ENCODE assay signal across 29 cellular contexts in the genomic region with DNA sequence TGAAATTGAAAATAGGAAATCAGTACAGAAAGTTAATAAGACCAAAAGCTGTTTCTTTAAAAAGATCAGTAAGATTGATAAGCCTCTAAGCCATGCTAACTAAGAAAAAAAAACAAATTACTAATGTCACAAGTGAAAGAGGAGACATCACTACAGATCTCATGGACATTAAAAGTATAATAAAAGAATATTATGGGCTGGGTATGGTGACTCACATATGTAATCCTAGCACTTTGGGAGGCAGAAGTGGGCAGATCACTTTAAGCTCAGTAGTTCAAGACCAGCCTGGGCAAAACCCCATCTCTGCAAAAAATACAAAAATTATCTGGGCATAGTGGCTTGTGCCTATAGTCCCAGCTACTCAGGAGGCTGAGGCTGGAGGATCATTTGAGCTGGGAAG. TPM values are rescaled to one million over a fixed set of nuclear protein-coding genes. Genes with fewer than 3 reads are reported as not detected.
"Had no signal": no experiment of that assay in that cellular context is flagged by ENCODE, and none has a peak within 500 bp of the region (broad histone marks: within the 10 kb centered on the region; RNA-seq: fewer than 3 reads in every experiment).

No MANE protein-coding gene starts in this region.

- H3K27ac ChIP-seq: adrenal gland, body of pancreas had no signal

- H3K36me3 ChIP-seq: adrenal gland had no signal

- H3K4me1 ChIP-seq: adrenal gland, body of pancreas had no signal

- H3K27me3 ChIP-seq: adrenal gland, body of pancreas had no signal

- H3K4me3 ChIP-seq: adrenal gland, body of pancreas had no signal

- DNase-seq: activated CD4-positive, alpha-beta memory T cell treated with anti-CD3 and anti-CD28 coated beads for 36 hours; activated CD4-positive, alpha-beta T cell treated with anti-CD3 and anti-CD28 coated beads for 36 hours; activated CD4-positive, alpha-beta T cell treated with anti-CD3 and anti-CD28 coated beads, Interleukin-2, amount 10 ng/mL, durations not matched to agents 24 days and 14 days; activated CD4-positive, CD25-positive, alpha-beta regulatory T cell; activated CD4-positive, CD25-positive, alpha-beta regulatory T cell treated with anti-CD3 and anti-CD28 coated beads, Interleukin-2, amount 50 U/mL, for 72 hours; activated CD8-positive, alpha-beta memory T cell treated with anti-CD3 and anti-CD28 coated beads, Interleukin-2, amount 10 ng/mL, durations not matched to agents 7 days and 5 days; activated CD8-positive, alpha-beta memory T cell treated with anti-CD3 and anti-CD28 coated beads, Interleukin-2, amount 50 U/mL, for 4 hours; activated CD8-positive, alpha-beta T cell treated with anti-CD3 and anti-CD28 coated beads, Interleukin-2, amount 10 ng/mL, durations not matched to agents 7 days and 5 days; activated effector memory CD4-positive, alpha-beta T cell treated with anti-CD3 and anti-CD28 coated beads, Interleukin-2, amount 50 U/mL, for 16 hours; activated naive CD4-positive, alpha-beta T cell treated with anti-CD3 and anti-CD28 coated beads for 36 hours; activated naive CD8-positive, alpha-beta T cell treated with anti-CD3 and anti-CD28 coated beads for 36 hours; activated naive CD8-positive, alpha-beta T cell treated with anti-CD3 and anti-CD28 coated beads, Interleukin-2, amount 50 U/mL, for 24 hours; activated T-cell treated with anti-CD3 and anti-CD28 coated beads, Interleukin-2, amount 50 U/mL, for 1 hour; activated T-cell treated with anti-CD3 and anti-CD28 coated beads, Interleukin-2, amount 50 U/mL, for 48 hours; adrenal gland; amygdala; aorta; body of pancreas; caudate nucleus; cortex of kidney; dermis blood vessel endothelial cell; effector CD4-positive, alpha-beta T cell; effector memory CD8-positive, alpha-beta T cell; foreskin fibroblast; head of caudate nucleus; T-helper 1 cell; T-helper 17 cell had no signal

- H3K9me3 ChIP-seq: adrenal gland, body of pancreas had no signal

- ATAC-seq: activated CD4-positive, alpha-beta T cell treated with anti-CD3 and anti-CD28 coated beads for 36 hours; activated CD8-positive, alpha-beta memory T cell treated with anti-CD3 and anti-CD28 coated beads, Interleukin-2, amount 10 ng/mL, durations not matched to agents 7 days and 5 days; activated CD8-positive, alpha-beta T cell treated with anti-CD3 and anti-CD28 coated beads, Interleukin-2, amount 10 ng/mL, durations not matched to agents 7 days and 5 days; activated naive CD8-positive, alpha-beta T cell treated with anti-CD3 and anti-CD28 coated beads, Interleukin-2, amount 50 U/mL, for 24 hours; body of pancreas; effector memory CD8-positive, alpha-beta T cell; esophagus mucosa; T-helper 17 cell had no signal

RNA-seq across cellular contexts. Expression of a gene that starts 30.5 kb away (rescaled TPM):
- total RNA-seq: dermis blood vessel endothelial cell, endothelial cell of umbilical vein had no signal
